Comparison of ENCODE assay signal across 8 cellular contexts in the genomic region with DNA sequence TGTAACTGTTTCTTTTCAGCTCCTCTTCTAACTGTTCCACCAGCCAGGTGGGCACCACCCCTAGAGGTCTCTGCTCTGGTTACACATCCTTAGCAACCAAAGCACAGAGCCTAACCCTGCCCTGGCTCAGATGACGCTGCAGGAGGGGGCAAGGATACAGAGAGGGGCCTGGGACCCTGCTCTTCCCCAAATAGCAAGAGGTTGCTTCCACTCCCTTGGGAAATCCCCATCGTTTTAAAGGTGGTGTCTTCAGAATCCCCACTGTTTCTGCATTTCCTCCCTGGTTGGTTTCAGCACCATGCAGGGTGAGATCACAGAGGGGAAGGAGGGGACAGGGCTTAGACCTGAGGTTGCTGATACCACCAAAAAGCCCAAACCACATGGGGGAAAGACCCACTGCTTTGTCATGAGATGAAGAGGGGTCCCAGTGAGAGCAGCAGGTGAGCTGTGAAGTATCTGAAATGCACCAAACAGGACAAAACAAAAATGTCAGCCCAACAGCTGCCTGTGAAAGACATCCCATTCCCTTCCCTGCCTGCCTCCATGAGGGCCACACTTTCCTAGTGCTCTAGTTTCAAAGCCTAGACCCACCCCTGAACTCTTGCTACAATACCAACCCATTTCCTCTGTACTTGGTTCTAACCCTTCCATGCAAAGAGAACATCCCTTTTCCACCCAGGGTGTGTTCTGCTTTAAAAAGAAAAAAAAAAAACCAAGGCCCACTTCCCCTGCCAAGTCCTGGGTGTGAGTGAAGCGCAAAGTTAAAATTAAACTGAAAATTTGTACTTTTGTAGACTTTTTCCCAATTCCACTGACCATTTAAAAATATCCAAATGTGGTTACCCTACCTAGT. TPM values are rescaled to one million over a fixed set of nuclear protein-coding genes. Genes with fewer than 3 reads are reported as not detected.
DNase-seq lines count a peak whose midpoint lies in the region; ATAC-seq and TF ChIP-seq lines count a peak whose summit lies in the region.

No MANE protein-coding gene starts in this region.

- DNase-seq in heart right ventricle (no peak), right atrium auricular region (ENCODE audit: low spot score) (no peak), NCI-H526 treated with DMSO at 0.1 percent for 48 hours (lab: John Stamatoyannopoulos, UW) (no peak), NCI-H1694 treated with DMSO at 0.1 percent for 48 hours (lab: John Stamatoyannopoulos, UW) (no peak)
- DNase-seq in activated CD8-positive, alpha-beta memory T cell treated with anti-CD3 and anti-CD28 coated beads, Interleukin-2, amount 50 U/mL, for 4 hours = peak; percentile 61
- peak; percentile 28 to 83 (median 72) for DNase-seq in naive thymus-derived CD8-positive, alpha-beta T cell

- peaks cover 0 to 17% (median 0%) of the 10 kb centered on the region in 3 donors for H3K36me3 Mint-ChIP-seq in naive thymus-derived CD8-positive, alpha-beta T cell

- H3K36me3 ChIP-seq in heart right ventricle (peaks cover 0 to 11% (median 0%) of the 10 kb centered on the region in 9 donors), right atrium auricular region (peaks cover 12% of the 10 kb centered on the region)

- POLR2A ChIA-PET in naive thymus-derived CD8-positive, alpha-beta T cell (lab: Charles Lee) = interaction anchor here (0.6 to 2.4 kb wide), 6 partner anchors 10 to 31 kb away, joined by 3 to 19 read pairs (median 4); no protein-coding TSS in a partner anchor

- no peaks in the 10 kb centered on the region for H3K9me3 Mint-ChIP-seq in naive thymus-derived CD8-positive, alpha-beta T cell

- H3K4me3 Mint-ChIP-seq in naive thymus-derived CD8-positive, alpha-beta T cell = peak overlapping the region; percentile 47 to 90 (median 74)

- ATAC-seq in heart right ventricle (peak in 1 of 8 donors; percentile 6), HG03565 (IDR thresholded peaks at IDR 0.05; ENCODE audit: unreplicated experiment) (peak; percentile 54), SK-N-SH treated with all-trans-retinoic acid at 6 μM for 48 hours (no peak)
- peak; percentile 87 to 89 for ATAC-seq in naive thymus-derived CD8-positive, alpha-beta T cell

- H3K27me3 Mint-ChIP-seq in naive thymus-derived CD8-positive, alpha-beta T cell = no peaks in the 10 kb centered on the region

- TF ChIP-seq CTCF in heart right ventricle (IDR thresholded peaks at IDR 0.05) (no peak), right atrium auricular region (IDR thresholded peaks at IDR 0.05) (no peak)

- peak overlapping the region; percentile 81 to 100 (median 94) for H3K27ac Mint-ChIP-seq in naive thymus-derived CD8-positive, alpha-beta T cell

- H3K27ac ChIP-seq in heart right ventricle = peak overlapping the region in 8 of 10 donors; percentile 19 to 91 (median 80)
- H3K27ac ChIP-seq in right atrium auricular region = peak overlapping the region in 1 of 2 donors; percentile 33

- 58% methylated on average over 3 of the region's 3 CpGs for WGBS in heart right ventricle, 2 donors

- H3K27me3 ChIP-seq in heart right ventricle = no peaks in the 10 kb centered on the region
- no peaks in the 10 kb centered on the region for H3K27me3 ChIP-seq in right atrium auricular region

- peaks cover 50 to 91% (median 87%) of the 10 kb centered on the region in 4 donors for H3K4me1 Mint-ChIP-seq in naive thymus-derived CD8-positive, alpha-beta T cell

- no peaks in the 10 kb centered on the region for H3K9me3 ChIP-seq in heart right ventricle
- H3K9me3 ChIP-seq in right atrium auricular region = no peaks in the 10 kb centered on the region

- H3K4me1 ChIP-seq in heart right ventricle (peaks cover 61 to 100% (median 90%) of the 10 kb centered on the region in 9 donors), right atrium auricular region (peaks cover 0 to 100% of the 10 kb centered on the region in 2 donors)

- intact Hi-C loops in heart right ventricle (cut with DNase I) = no loop called here

- H3K4me3 ChIP-seq in heart right ventricle = no peak overlapping the region
- H3K4me3 ChIP-seq in right atrium auricular region = no peak overlapping the region

TF ChIP-seq in SK-N-SH treated with all-trans-retinoic acid at 6 μM for 48 hours, 23 proteins besides CTCF, POLR2A, EP300 and RAD21 (continues in another document):
- TF ChIP-seq, protein P1, sequence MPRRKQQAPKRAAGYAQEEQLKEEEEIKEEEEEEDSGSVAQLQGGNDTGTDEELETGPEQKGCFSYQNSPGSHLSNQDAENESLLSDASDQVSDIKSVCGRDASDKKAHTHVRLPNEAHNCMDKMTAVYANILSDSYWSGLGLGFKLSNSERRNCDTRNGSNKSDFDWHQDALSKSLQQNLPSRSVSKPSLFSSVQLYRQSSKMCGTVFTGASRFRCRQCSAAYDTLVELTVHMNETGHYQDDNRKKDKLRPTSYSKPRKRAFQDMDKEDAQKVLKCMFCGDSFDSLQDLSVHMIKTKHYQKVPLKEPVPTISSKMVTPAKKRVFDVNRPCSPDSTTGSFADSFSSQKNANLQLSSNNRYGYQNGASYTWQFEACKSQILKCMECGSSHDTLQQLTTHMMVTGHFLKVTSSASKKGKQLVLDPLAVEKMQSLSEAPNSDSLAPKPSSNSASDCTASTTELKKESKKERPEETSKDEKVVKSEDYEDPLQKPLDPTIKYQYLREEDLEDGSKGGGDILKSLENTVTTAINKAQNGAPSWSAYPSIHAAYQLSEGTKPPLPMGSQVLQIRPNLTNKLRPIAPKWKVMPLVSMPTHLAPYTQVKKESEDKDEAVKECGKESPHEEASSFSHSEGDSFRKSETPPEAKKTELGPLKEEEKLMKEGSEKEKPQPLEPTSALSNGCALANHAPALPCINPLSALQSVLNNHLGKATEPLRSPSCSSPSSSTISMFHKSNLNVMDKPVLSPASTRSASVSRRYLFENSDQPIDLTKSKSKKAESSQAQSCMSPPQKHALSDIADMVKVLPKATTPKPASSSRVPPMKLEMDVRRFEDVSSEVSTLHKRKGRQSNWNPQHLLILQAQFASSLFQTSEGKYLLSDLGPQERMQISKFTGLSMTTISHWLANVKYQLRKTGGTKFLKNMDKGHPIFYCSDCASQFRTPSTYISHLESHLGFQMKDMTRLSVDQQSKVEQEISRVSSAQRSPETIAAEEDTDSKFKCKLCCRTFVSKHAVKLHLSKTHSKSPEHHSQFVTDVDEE (CRISPR knock-in tag; IDR thresholded peaks at IDR 0.05) = no peak
- TF ChIP-seq ZFP30 (CRISPR knock-in tag; IDR thresholded peaks at IDR 0.05) (no peak), TCF4 (CRISPR knock-in tag; IDR thresholded peaks at IDR 0.05; ENCODE audit: borderline replicate concordance) (no peak), ZNF8 (CRISPR knock-in tag; IDR thresholded peaks at IDR 0.05) (no peak), BACH2 (CRISPR knock-in tag; IDR thresholded peaks at IDR 0.05; ENCODE audit: borderline replicate concordance) (no peak), PPARA (CRISPR knock-in tag; IDR thresholded peaks at IDR 0.05; ENCODE audit: borderline replicate concordance) (no peak), ZNF70 (CRISPR knock-in tag; IDR thresholded peaks at IDR 0.05) (no peak), ARNTL (CRISPR knock-in tag; IDR thresholded peaks at IDR 0.05; ENCODE audit: borderline replicate concordance, low read depth) (no peak), ESRRG (CRISPR knock-in tag; IDR thresholded peaks at IDR 0.05) (no peak), PATZ1 (CRISPR knock-in tag; IDR thresholded peaks at IDR 0.05; ENCODE audit: borderline replicate concordance) (no peak), ZC3H10 (CRISPR knock-in tag; IDR thresholded peaks at IDR 0.05) (no peak), ZFP3 (CRISPR knock-in tag; IDR thresholded peaks at IDR 0.05) (no peak), OSR1 (CRISPR knock-in tag; IDR thresholded peaks at IDR 0.05) (no peak), TOX (CRISPR knock-in tag; IDR thresholded peaks at IDR 0.05; ENCODE audit: borderline replicate concordance) (no peak), SNAI2 (CRISPR knock-in tag; IDR thresholded peaks at IDR 0.05) (no peak)
- TF ChIP-seq, protein P2, sequence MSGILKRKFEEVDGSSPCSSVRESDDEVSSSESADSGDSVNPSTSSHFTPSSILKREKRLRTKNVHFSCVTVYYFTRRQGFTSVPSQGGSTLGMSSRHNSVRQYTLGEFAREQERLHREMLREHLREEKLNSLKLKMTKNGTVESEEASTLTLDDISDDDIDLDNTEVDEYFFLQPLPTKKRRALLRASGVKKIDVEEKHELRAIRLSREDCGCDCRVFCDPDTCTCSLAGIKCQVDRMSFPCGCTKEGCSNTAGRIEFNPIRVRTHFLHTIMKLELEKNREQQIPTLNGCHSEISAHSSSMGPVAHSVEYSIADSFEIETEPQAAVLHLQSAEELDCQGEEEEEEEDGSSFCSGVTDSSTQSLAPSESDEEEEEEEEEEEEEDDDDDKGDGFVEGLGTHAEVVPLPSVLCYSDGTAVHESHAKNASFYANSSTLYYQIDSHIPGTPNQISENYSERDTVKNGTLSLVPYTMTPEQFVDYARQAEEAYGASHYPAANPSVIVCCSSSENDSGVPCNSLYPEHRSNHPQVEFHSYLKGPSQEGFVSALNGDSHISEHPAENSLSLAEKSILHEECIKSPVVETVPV (CRISPR knock-in tag; IDR thresholded peaks at IDR 0.05) = no peak

RNA-seq across cellular contexts. Expression of gene ANP32A, which starts 29.0 kb away (rescaled TPM):
- total RNA-seq in heart right ventricle (100 to 1,000 TPM; 122 to 201 (median 152) TPM), right atrium auricular region (10 to 100 TPM; 60.9 to 69.2 TPM)
- polyA plus RNA-seq in heart right ventricle = 100 to 1,000 TPM in 1 of 2 donors, 10 to 100 TPM in 1; 87.3 to 141 TPM
- 100 to 1,000 TPM; 129 to 131 TPM for total RNA-seq in naive thymus-derived CD8-positive, alpha-beta T cell
- polyA plus RNA-seq in naive thymus-derived CD8-positive, alpha-beta T cell = 10 to 100 TPM; 81.3 to 88.1 (median 84.3) TPM

Comparison
In these comparisons a context has a peak if more than half of its experiments do, and no peak if none do; other contexts are left out.
1. DNase-seq: peak in activated CD8-positive, alpha-beta memory T cell treated with anti-CD3 and anti-CD28 coated beads, Interleukin-2, amount 50 U/mL, for 4 hours (single experiment) and naive thymus-derived CD8-positive, alpha-beta T cell (10 of 10); none in heart right ventricle (0 of 2), right atrium auricular region (single experiment), NCI-H526 treated with DMSO at 0.1 percent for 48 hours (single experiment) and NCI-H1694 treated with DMSO at 0.1 percent for 48 hours (single experiment).